ENCODE assay signal across 12 cellular contexts in the genomic region with DNA sequence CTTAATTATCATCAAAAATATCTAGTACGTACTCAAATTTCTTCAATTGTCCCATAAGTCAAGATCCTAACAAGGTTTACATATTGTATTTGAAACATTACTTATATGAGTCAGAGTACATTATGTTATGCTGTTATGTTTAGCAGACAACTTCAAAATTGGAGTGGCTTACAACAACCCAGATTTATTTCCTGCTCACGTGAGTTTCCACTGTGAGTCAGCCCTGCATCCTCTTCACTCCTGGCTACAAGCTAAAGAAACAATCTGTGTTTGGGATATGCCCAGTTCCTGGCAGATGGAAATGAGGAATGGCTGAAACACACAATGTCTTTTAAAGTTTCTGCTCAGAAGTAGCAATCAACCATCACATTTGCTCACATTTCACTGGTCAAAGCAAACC. TPM values are rescaled to one million over a fixed set of nuclear protein-coding genes. Genes with fewer than 3 reads are reported as not detected.
DNase-seq lines count a peak whose midpoint lies in the region; ATAC-seq and TF ChIP-seq lines count a peak whose summit lies in the region.
"Had no signal": no experiment of that assay in that cellular context is flagged by ENCODE, and none has a peak within 500 bp of the region (broad histone marks: within the 10 kb centered on the region; RNA-seq: fewer than 3 reads in every experiment).

No MANE protein-coding gene starts in this region.

- DNase-seq in EH (ENCODE audit: low read depth) (peak; percentile 83), SK-N-SH (no peak), foreskin keratinocyte (peak; percentile 75 to 86), retinal pigment epithelial cell (ENCODE audit: low read depth) (peak; percentile 22), GDM1 (lab: John Stamatoyannopoulos, UW) (no peak), NCI-H1694 (lab: John Stamatoyannopoulos, UW) (no peak)
- no peak for DNase-seq in stimulated activated CD4-positive, alpha-beta T cell treated with anti-CD3 and anti-CD28 coated beads, Interleukin-1b, Interleukin-23, amount 100 ng/mL, for 48 hours
- DNase-seq: activated naive CD8-positive, alpha-beta T cell treated with anti-CD3 and anti-CD28 coated beads for 36 hours; NK-92 treated with Interleukin-12 subunit alpha and Interleukin-12 subunit beta, amount 100 ng/mL, for 24 hours; posterior cingulate gyrus had no signal

- no peak overlapping the region for H2AFZ ChIP-seq in SK-N-SH (ENCODE audit: low read depth)

- H3K27me3 ChIP-seq in SK-N-SH (ENCODE audit: insufficient read depth) (no peaks in the 10 kb centered on the region), foreskin keratinocyte (no peaks in the 10 kb centered on the region)

- CTCF ChIA-PET in SK-N-SH (lab: Yijun Ruan, JAX) = no interaction called here

- no peak overlapping the region for H3K9ac ChIP-seq in SK-N-SH

- no peaks in the 10 kb centered on the region for H4K20me1 ChIP-seq in SK-N-SH (ENCODE audit: insufficient read depth)

- peak in 1 of 2 experiments; percentile 47; a peak in 1 of 4 replicates for TF ChIP-seq EP300 in SK-N-SH (IDR thresholded peaks at IDR 0.05; ENCODE audit: borderline replicate concordance in 1 of 2, low read depth in 1 of 2, low read length in 1 of 2)

- no peak overlapping the region for H3K4me3 ChIP-seq in SK-N-SH (ENCODE audit: low read depth in 2 of 2, low read length in 1 of 2)
- no peak overlapping the region for H3K4me3 ChIP-seq in retinal pigment epithelial cell (ENCODE audit: low read length)

- no peaks in the 10 kb centered on the region for H3K9me2 ChIP-seq in SK-N-SH

- H3K79me2 ChIP-seq in SK-N-SH (ENCODE audit: insufficient read depth) = no peaks in the 10 kb centered on the region; the same call in 1 of the 2 replicates

- no peaks in the 10 kb centered on the region for H3K9me3 ChIP-seq in SK-N-SH

- no peak overlapping the region for H3K4me2 ChIP-seq in SK-N-SH

- POLR2A ChIA-PET in SK-N-SH (lab: Yijun Ruan, JAX) = no interaction called here

- H3K36me3 ChIP-seq in SK-N-SH (replicated peaks in 1 of 2; ENCODE audit: control insufficient read depth in 1 of 2, insufficient read depth in 2 of 2, low read length in 1 of 2) = no peaks in the 10 kb centered on the region

- TF ChIP-seq CTCF in SK-N-SH (IDR thresholded peaks at IDR 0.05) (no peak), foreskin keratinocyte (conservative IDR thresholded peaks at IDR 0.05) (no peak), retinal pigment epithelial cell (conservative IDR thresholded peaks at IDR 0.05; ENCODE audit: low read depth, low read length) (no peak)

- TF ChIP-seq RAD21 in SK-N-SH (IDR thresholded peaks at IDR 0.05; ENCODE audit: low read length) = no peak

- 46% methylated on average over 2 of the region's 2 CpGs for WGBS in SK-N-SH (ENCODE audit: low lambda C conversion rate)

- H3K27ac ChIP-seq in SK-N-SH (ENCODE audit: low read depth in 2 of 2, low read length in 1 of 2) = peak overlapping the region; percentile 26 to 88; a peak in 3 of 4 replicates
- H3K27ac ChIP-seq in foreskin keratinocyte = no peak overlapping the region
- H3K27ac ChIP-seq: VCaP had no signal

- H3K4me1 ChIP-seq in SK-N-SH (ENCODE audit: control insufficient read depth in 1 of 2, insufficient read depth in 2 of 2, low read depth in 1 of 2, low read length in 1 of 2) (no peaks in the 10 kb centered on the region; a peak in 1 of 4 replicates), foreskin keratinocyte (peaks cover 19% of the 10 kb centered on the region)

- peaks cover 19% of the 10 kb centered on the region for H3F3A ChIP-seq in SK-N-SH (replicated peaks; ENCODE audit: insufficient read depth)

- ATAC-seq in foreskin keratinocyte = peak; percentile 98
- ATAC-seq in HG02642 (IDR thresholded peaks at IDR 0.05; ENCODE audit: poor library complexity, unreplicated experiment) = no peak

TF ChIP-seq in SK-N-SH, 30 proteins besides CTCF, POLR2A, EP300 and RAD21 (continues in another document):
- TF ChIP-seq, protein P1, sequence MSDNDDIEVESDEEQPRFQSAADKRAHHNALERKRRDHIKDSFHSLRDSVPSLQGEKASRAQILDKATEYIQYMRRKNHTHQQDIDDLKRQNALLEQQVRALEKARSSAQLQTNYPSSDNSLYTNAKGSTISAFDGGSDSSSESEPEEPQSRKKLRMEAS (IDR thresholded peaks at IDR 0.05; ENCODE audit: low read depth) = peak; percentile 66
- no peak for TF ChIP-seq RCOR1 (IDR thresholded peaks at IDR 0.05; ENCODE audit: low read length)
- no peak for TF ChIP-seq CHD2 (IDR thresholded peaks at IDR 0.05; ENCODE audit: low read length, partially characterized antibody)
- TF ChIP-seq JUND (IDR thresholded peaks at IDR 0.05) = peak; percentile 69; the same call in 1 of the 2 replicates
- TF ChIP-seq GATA2 (CRISPR knock-in tag; IDR thresholded peaks at IDR 0.05) = no peak
- TF ChIP-seq FOXJ3 (CRISPR knock-in tag; IDR thresholded peaks at IDR 0.05) = no peak
- peak; percentile 80 for TF ChIP-seq TCF12 (IDR thresholded peaks at IDR 0.05)
- TF ChIP-seq, protein P2, sequence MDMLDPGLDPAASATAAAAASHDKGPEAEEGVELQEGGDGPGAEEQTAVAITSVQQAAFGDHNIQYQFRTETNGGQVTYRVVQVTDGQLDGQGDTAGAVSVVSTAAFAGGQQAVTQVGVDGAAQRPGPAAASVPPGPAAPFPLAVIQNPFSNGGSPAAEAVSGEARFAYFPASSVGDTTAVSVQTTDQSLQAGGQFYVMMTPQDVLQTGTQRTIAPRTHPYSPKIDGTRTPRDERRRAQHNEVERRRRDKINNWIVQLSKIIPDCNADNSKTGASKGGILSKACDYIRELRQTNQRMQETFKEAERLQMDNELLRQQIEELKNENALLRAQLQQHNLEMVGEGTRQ (IDR thresholded peaks at IDR 0.05; ENCODE audit: borderline replicate concordance, low read depth, low read length) = no peak
- peak; percentile 64; the same call in 1 of the 2 replicates for TF ChIP-seq FOSL2 (IDR thresholded peaks at IDR 0.05; ENCODE audit: borderline replicate concordance, low read depth)
- peak; percentile 26; the same call in 1 of the 2 replicates for TF ChIP-seq RXRA (IDR thresholded peaks at IDR 0.05; ENCODE audit: borderline replicate concordance, low read depth)
- TF ChIP-seq SMC3 (IDR thresholded peaks at IDR 0.05; ENCODE audit: low read depth, low read length) = no peak
- no peak for TF ChIP-seq TAF1 (IDR thresholded peaks at IDR 0.05; ENCODE audit: borderline replicate concordance, low read depth, low read length)
- peak; percentile 28; the same call in 1 of the 2 replicates for TF ChIP-seq NFIC (IDR thresholded peaks at IDR 0.05; ENCODE audit: borderline replicate concordance)
- no peak for TF ChIP-seq SIN3A (IDR thresholded peaks at IDR 0.05; ENCODE audit: borderline replicate concordance, low read depth, low read length)
- TF ChIP-seq MXI1 (IDR thresholded peaks at IDR 0.05; ENCODE audit: low read depth, low read length) = no peak
- TF ChIP-seq, protein P3, sequence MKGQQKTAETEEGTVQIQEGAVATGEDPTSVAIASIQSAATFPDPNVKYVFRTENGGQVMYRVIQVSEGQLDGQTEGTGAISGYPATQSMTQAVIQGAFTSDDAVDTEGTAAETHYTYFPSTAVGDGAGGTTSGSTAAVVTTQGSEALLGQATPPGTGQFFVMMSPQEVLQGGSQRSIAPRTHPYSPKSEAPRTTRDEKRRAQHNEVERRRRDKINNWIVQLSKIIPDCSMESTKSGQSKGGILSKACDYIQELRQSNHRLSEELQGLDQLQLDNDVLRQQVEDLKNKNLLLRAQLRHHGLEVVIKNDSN (IDR thresholded peaks at IDR 0.05; ENCODE audit: borderline replicate concordance, low read depth) = peak; percentile 65; the same call in 1 of the 2 replicates
- TF ChIP-seq, protein P4, sequence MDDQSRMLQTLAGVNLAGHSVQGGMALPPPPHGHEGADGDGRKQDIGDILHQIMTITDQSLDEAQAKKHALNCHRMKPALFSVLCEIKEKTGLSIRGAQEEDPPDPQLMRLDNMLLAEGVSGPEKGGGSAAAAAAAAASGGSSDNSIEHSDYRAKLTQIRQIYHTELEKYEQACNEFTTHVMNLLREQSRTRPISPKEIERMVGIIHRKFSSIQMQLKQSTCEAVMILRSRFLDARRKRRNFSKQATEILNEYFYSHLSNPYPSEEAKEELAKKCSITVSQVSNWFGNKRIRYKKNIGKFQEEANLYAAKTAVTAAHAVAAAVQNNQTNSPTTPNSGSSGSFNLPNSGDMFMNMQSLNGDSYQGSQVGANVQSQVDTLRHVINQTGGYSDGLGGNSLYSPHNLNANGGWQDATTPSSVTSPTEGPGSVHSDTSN (IDR thresholded peaks at IDR 0.05) = peak; percentile 72
- no peak for TF ChIP-seq RFX5 (IDR thresholded peaks at IDR 0.05; ENCODE audit: low read length)
- TF ChIP-seq YY1 (IDR thresholded peaks at IDR 0.05; ENCODE audit: low read depth) = no peak
- TF ChIP-seq, protein P5, sequence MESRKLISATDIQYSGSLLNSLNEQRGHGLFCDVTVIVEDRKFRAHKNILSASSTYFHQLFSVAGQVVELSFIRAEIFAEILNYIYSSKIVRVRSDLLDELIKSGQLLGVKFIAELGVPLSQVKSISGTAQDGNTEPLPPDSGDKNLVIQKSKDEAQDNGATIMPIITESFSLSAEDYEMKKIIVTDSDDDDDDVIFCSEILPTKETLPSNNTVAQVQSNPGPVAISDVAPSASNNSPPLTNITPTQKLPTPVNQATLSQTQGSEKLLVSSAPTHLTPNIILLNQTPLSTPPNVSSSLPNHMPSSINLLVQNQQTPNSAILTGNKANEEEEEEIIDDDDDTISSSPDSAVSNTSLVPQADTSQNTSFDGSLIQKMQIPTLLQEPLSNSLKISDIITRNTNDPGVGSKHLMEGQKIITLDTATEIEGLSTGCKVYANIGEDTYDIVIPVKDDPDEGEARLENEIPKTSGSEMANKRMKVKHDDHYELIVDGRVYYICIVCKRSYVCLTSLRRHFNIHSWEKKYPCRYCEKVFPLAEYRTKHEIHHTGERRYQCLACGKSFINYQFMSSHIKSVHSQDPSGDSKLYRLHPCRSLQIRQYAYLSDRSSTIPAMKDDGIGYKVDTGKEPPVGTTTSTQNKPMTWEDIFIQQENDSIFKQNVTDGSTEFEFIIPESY (IDR thresholded peaks at IDR 0.05; ENCODE audit: borderline replicate concordance, low read depth) = no peak
- no peak for TF ChIP-seq TEAD4 (IDR thresholded peaks at IDR 0.05; ENCODE audit: borderline replicate concordance, insufficient read depth)

RNA-seq across cellular contexts. Expression of a gene that starts 31.5 kb away (rescaled TPM):
- polyA plus RNA-seq in SK-N-SH (2012; rRNA removed) (19.2 and 23.8 TPM in 2 replicates), foreskin keratinocyte (6.2 and 7.4 TPM in 2 replicates)
- polyA plus RNA-seq in SK-N-SH (2012; cell fraction: cytosol; rRNA removed) = 11.4 and 13.0 TPM in 2 replicates
- polyA plus RNA-seq in SK-N-SH (2012; cell fraction: nucleus; rRNA removed) = 58.0 and 76.7 TPM in 2 replicates
- 28.0 and 29.7 TPM in 2 replicates for total RNA-seq in foreskin keratinocyte

Comparison
In these comparisons a context has a peak if more than half of its experiments do, and no peak if none do; other contexts are left out.
1. DNase-seq: peak in EH (single experiment), foreskin keratinocyte (2 of 2) and retinal pigment epithelial cell (single experiment); none in SK-N-SH (single experiment), GDM1 (single experiment), stimulated activated CD4-positive, alpha-beta T cell treated with anti-CD3 and anti-CD28 coated beads, Interleukin-1b, Interleukin-23, amount 100 ng/mL, for 48 hours (single experiment) and NCI-H1694 (single experiment).